ENCODE assay signal across 7 cellular contexts in genomic region chr6:134148566-134148965, GRCh38.
"Had no signal": no experiment of that assay in that cellular context is flagged by ENCODE, and none has a peak within 500 bp of the region (broad histone marks: within the 10 kb centered on the region; RNA-seq: fewer than 3 reads in every experiment).

No MANE protein-coding gene starts in this region.

- ATAC-seq: HCT116 had no signal

- H3K9me3 ChIP-seq: HAP-1 had no signal

- H3K27ac Mint-ChIP-seq: HFFc6, IgD-negative memory B cell had no signal

- H3K27me3 Mint-ChIP-seq: IgD-negative memory B cell had no signal

- H3K4me1 Mint-ChIP-seq: IgD-negative memory B cell had no signal

- H3K9me3 Mint-ChIP-seq: HFFc6, IgD-negative memory B cell had no signal

- DNase-seq: GOT3, H7, HFFc6, KBM-7 had no signal

- H3K36me3 ChIP-seq: HAP-1 had no signal

- H3K36me3 Mint-ChIP-seq: IgD-negative memory B cell had no signal

- H3K4me3 ChIP-seq: HAP-1 had no signal

- H3K4me3 Mint-ChIP-seq: HFFc6, IgD-negative memory B cell had no signal
